23 cellular contexts compared by ENCODE assay signal in the genomic region with DNA sequence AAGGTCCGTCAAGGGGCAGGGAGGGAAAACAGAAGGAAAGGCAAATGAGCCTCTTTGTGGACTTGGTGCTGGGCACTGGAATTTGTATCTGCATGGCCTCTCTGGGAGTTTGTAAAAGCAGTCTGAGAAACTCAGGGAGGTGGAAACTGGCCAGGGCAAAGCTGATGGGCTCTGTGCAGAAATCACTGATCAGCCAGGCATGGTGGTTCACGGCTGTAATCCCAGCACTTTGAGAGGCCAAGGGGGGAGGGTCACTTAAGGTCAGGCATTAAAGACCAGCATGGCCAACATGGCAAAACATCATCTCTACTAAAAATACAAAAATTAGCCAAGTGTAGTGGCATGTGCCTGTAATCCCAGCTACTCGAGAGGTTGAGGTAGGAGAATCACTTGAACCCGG.
"Had no signal": no experiment of that assay in that cellular context is flagged by ENCODE, and none has a peak within 500 bp of the region (broad histone marks: within the 10 kb centered on the region; RNA-seq: fewer than 3 reads in every experiment).

No MANE protein-coding gene starts in this region.

- DNase-seq: IMR-90, Karpas-422, KG1, MG63, NCI-H1092, NCI-H1105 treated with DMSO at 0.1 percent for 48 hours, NCI-H1417 treated with DMSO at 0.1 percent for 48 hours, NCI-H146, NCI-H1694 treated with DMSO at 0.1 percent for 48 hours, NCI-H1930, NCI-H2081 treated with DMSO at 0.1 percent for 48 hours, NCI-H2171, NCI-H226, NCI-H446, NCI-H510A, NCI-H524 treated with DMSO at 0.1 percent for 48 hours, NCI-H69, NCI-H774, RPMI8226, SHP77 treated with DMSO at 0.1 percent for 48 hours, SJCRH30 had no signal

- H3K4me3 ChIP-seq: MG63, SJCRH30 had no signal

- ATAC-seq: HepG2 had no signal

- H3K27ac ChIP-seq: SJCRH30 had no signal

- FAIRE-seq: HepG2, RCC 7860 had no signal

- H3K9me3 ChIP-seq: MG63, SJCRH30 had no signal
